Comparison of ENCODE assay signal across 29 cellular contexts in genomic region chr6:16634855-16635254, GRCh38.
"Had no signal": no experiment of that assay in that cellular context is flagged by ENCODE, and none has a peak within 500 bp of the region (broad histone marks: within the 10 kb centered on the region; RNA-seq: fewer than 3 reads in every experiment).

No MANE protein-coding gene starts in this region.

- H3K36me3 Mint-ChIP-seq: naive B cell had no signal

- H3K4me1 ChIP-seq: parathyroid adenoma, upper lobe of right lung had no signal

- H3K4me3 Mint-ChIP-seq: activated naive CD8-positive, alpha-beta T cell; brain; mesothelial cell of epicardium; naive B cell; neural crest cell; WTC11 had no signal

- H3K4me1 Mint-ChIP-seq: mesothelial cell of epicardium had no signal

- H3K27ac ChIP-seq: cardiac muscle cell, coronary artery, parathyroid adenoma, suprapubic skin, tibial artery, upper lobe of right lung had no signal

- H3K27ac Mint-ChIP-seq: activated naive CD8-positive, alpha-beta T cell; mesothelial cell of epicardium; naive B cell; WTC11 had no signal

- ATAC-seq: left colon, right cardiac atrium, upper lobe of right lung had no signal

- H3K9ac ChIP-seq: parathyroid adenoma had no signal

- H3K36me3 ChIP-seq: cardiac muscle cell, suprapubic skin, upper lobe of right lung had no signal

- H2AFZ ChIP-seq: parathyroid adenoma had no signal

- H3K27me3 ChIP-seq: cardiac muscle cell, dorsolateral prefrontal cortex, suprapubic skin, tibial artery, upper lobe of right lung had no signal

- DNase-seq: activated CD4-positive, alpha-beta T cell treated with anti-CD3 and anti-CD28 coated beads for 1 hour; activated CD8-positive, alpha-beta memory T cell treated with anti-CD3 and anti-CD28 coated beads for 24 hours; activated effector memory CD4-positive, alpha-beta T cell treated with Interleukin-2 at 50 U/mL for 16 hours; activated naive CD4-positive, alpha-beta T cell treated with Interleukin-2 at 50 U/mL for 16 hours; aorta; dorsolateral prefrontal cortex; foreskin fibroblast; head of caudate nucleus; hippocampal formation; kidney; left colon; naive B cell; nucleus accumbens; right cardiac atrium; stimulated activated CD4-positive, alpha-beta T cell treated with anti-CD3 and anti-CD28 coated beads, Interleukin-15, amount 100 ng/mL, for 24 hours; stimulated activated CD4-positive, alpha-beta T cell treated with anti-CD3 and anti-CD28 coated beads, Interleukin-2, amount 100 ng/mL, for 24 hours; stimulated activated naive CD4-positive, alpha-beta T cell; T-helper 1 cell; tibial artery; upper lobe of right lung had no signal

- H3K9me3 ChIP-seq: suprapubic skin, tibial artery, upper lobe of right lung had no signal

- H3K27me3 Mint-ChIP-seq: activated naive CD8-positive, alpha-beta T cell had no signal

- H3K4me3 ChIP-seq: cardiac muscle cell, coronary artery, suprapubic skin, tibial artery, upper lobe of right lung had no signal

- H3K9me3 Mint-ChIP-seq: mesothelial cell of epicardium had no signal
